Comparison of ENCODE assay signal across 28 cellular contexts in genomic region chr15:95442107-95442719, GRCh38.
A peak's percentile ranks its signal among the peaks of the same experiment; 100 is the strongest.
DNase-seq lines count a peak whose midpoint lies in the region; ATAC-seq and TF ChIP-seq lines count a peak whose summit lies in the region.
"Had no signal": no experiment of that assay in that cellular context is flagged by ENCODE, and none has a peak within 500 bp of the region (broad histone marks: within the 10 kb centered on the region; RNA-seq: fewer than 3 reads in every experiment).

No MANE protein-coding gene starts in this region.

- DNase-seq in MV-4-11 (lab: John Stamatoyannopoulos, UW) (peak; percentile 50), coronary artery (ENCODE audit: low spot score) (no peak), spleen (no peak), NCI-H69 (lab: John Stamatoyannopoulos, UW) (no peak), caudate nucleus (lab: John Stamatoyannopoulos, UW) (no peak)
- DNase-seq: activated CD4-positive, alpha-beta T cell treated with anti-CD3 and anti-CD28 coated beads for 48 hours; activated naive CD4-positive, alpha-beta T cell treated with Interleukin-2 at 50 U/mL for 16 hours; activated T-cell treated with anti-CD3 and anti-CD28 coated beads, Interleukin-2, amount 50 U/mL, for 4 hours; amniotic stem cell; CD8-positive, alpha-beta memory T cell; DMS153; IMR-90; islet precursor cell; naive B cell; NCI-H1105 treated with DMSO at 0.1 percent for 48 hours; NCI-H2029 treated with DMSO at 0.1 percent for 48 hours; NCI-H2227 treated with DMSO at 0.1 percent for 48 hours; NCI-H748 treated with DMSO at 0.1 percent for 48 hours; occipital lobe; SK-N-SH; stimulated activated CD4-positive, alpha-beta T cell treated with anti-CD3 and anti-CD28 coated beads, Interleukin-4, amount 100 ng/mL, for 4 hours; stimulated activated naive CD4-positive, alpha-beta T cell treated with Interleukin-2 at 50 U/mL for 16 hours; upper lobe of right lung had no signal

- TF ChIP-seq CTCF in coronary artery (IDR thresholded peaks at IDR 0.05) (no peak), spleen (IDR thresholded peaks at IDR 0.05 in 8 of 11, conservative IDR thresholded peaks at IDR 0.05 in 3 of 11) (no peak)

- H3K9me3 ChIP-seq in spleen = no peaks in the 10 kb centered on the region
- H3K9me3 ChIP-seq: SK-N-SH, upper lobe of right lung had no signal

- intact Hi-C loops in spleen (cut with DNase I; ENCODE audit: low total_unique reads) = no loop called here

- no peak overlapping the region for H3K4me3 ChIP-seq in coronary artery
- H3K4me3 ChIP-seq in spleen = no peak overlapping the region
- H3K4me3 ChIP-seq: upper lobe of right lung had no signal

- 65 to 79% (median 70%) methylated on average over 7 of the region's 7 CpGs for WGBS in spleen, 5 donors

- peaks cover 0 to 12% (median 2%) of the 10 kb centered on the region in 6 donors for H3K4me1 ChIP-seq in spleen
- H3K4me1 ChIP-seq: upper lobe of right lung had no signal

- TF ChIP-seq POLR2A in spleen (IDR thresholded peaks at IDR 0.05) = no peak

- H3K27ac ChIP-seq in coronary artery (peak overlapping the region; percentile 52 to 76), layer of hippocampus (ENCODE audit: low read depth, low read length) (peak overlapping the region; percentile 16), spleen (peak overlapping the region in 7 of 8 donors; percentile 10 to 73 (median 57)), caudate nucleus (ENCODE audit: low read depth, low read length) (no peak overlapping the region)
- H3K27ac ChIP-seq: RWPE1, upper lobe of right lung had no signal

- ATAC-seq in HG02759 (IDR thresholded peaks at IDR 0.05; ENCODE audit: unreplicated experiment) (no peak), HG03139 (IDR thresholded peaks at IDR 0.05; ENCODE audit: unreplicated experiment) (no peak)
- ATAC-seq: activated T-cell treated with anti-CD3 and anti-CD28 coated beads, Interleukin-2, amount 50 U/mL, for 4 hours; HCT116; upper lobe of right lung had no signal

- H3K27me3 ChIP-seq in layer of hippocampus (ENCODE audit: control insufficient read depth, insufficient read depth, low read length) (no peaks in the 10 kb centered on the region), spleen (replicated peaks in 1 of 7) (no peaks in the 10 kb centered on the region)
- H3K27me3 ChIP-seq: upper lobe of right lung had no signal

- H3K36me3 ChIP-seq in spleen = no peaks in the 10 kb centered on the region
- H3K36me3 ChIP-seq: upper lobe of right lung had no signal
